29 cellular contexts compared by ENCODE assay signal in genomic region chr19:40550951-40551350, GRCh38.
"Had no signal": no experiment of that assay in that cellular context is flagged by ENCODE, and none has a peak within 500 bp of the region (broad histone marks: within the 10 kb centered on the region; RNA-seq: fewer than 3 reads in every experiment).

No MANE protein-coding gene starts in this region.

- H3K9me3 ChIP-seq: ovary, psoas muscle, right lobe of liver, suprapubic skin, testis, tibial artery, transverse colon, upper lobe of right lung, uterus had no signal

- H3K27ac ChIP-seq: neural progenitor cell, ovary, parathyroid adenoma, psoas muscle, right lobe of liver, sigmoid colon, suprapubic skin, testis, tibial artery, transverse colon, upper lobe of right lung, uterus had no signal

- H3K27me3 ChIP-seq: ovary, right lobe of liver, testis, uterus had no signal

- H3K4me3 ChIP-seq: neural progenitor cell, ovary, psoas muscle, right lobe of liver, sigmoid colon, suprapubic skin, testis, tibial artery, transverse colon, upper lobe of right lung, uterus had no signal

- DNase-seq: natural killer cell; occipital lobe; ovary; psoas muscle; right cardiac atrium; right lobe of liver; sigmoid colon; small intestine; stimulated activated CD4-positive, alpha-beta T cell treated with anti-CD3 and anti-CD28 coated beads, Interleukin-15, amount 100 ng/mL, for 24 hours; stimulated activated CD4-positive, alpha-beta T cell treated with anti-CD3 and anti-CD28 coated beads, Interleukin-2, amount 100 ng/mL, for 24 hours; stimulated activated CD4-positive, alpha-beta T cell treated with anti-CD3 and anti-CD28 coated beads, Interleukin-2, amount 100 ng/mL, for 48 hours; stimulated activated CD4-positive, alpha-beta T cell treated with anti-CD3 and anti-CD28 coated beads, Interleukin-4, amount 100 ng/mL, for 24 hours; stimulated activated CD8-positive, alpha-beta memory T cell treated with anti-CD3 and anti-CD28 coated beads, Interleukin-4, amount 100 ng/mL, for 48 hours; stimulated activated naive CD4-positive, alpha-beta T cell; stimulated activated naive CD8-positive, alpha-beta T cell treated with anti-CD3 and anti-CD28 coated beads, Interleukin-15, amount 100 ng/mL, for 72 hours; stimulated activated naive CD8-positive, alpha-beta T cell treated with anti-CD3 and anti-CD28 coated beads, Interleukin-15, Interleukin-2, amounts not matched to agents 100 U/mL and 50 U/mL, for 24 hours; substantia nigra; testis; tibial artery; transverse colon; upper lobe of right lung; uterus had no signal

- H3K4me1 ChIP-seq: parathyroid adenoma, psoas muscle, right lobe of liver, testis, upper lobe of right lung, uterus had no signal

- H3K36me3 Mint-ChIP-seq: natural killer cell; neural progenitor cell; stimulated activated memory B cell treated with anti-CD40 and anti-IgM and Interleukin-4, amounts not matched to agents 10 μg/mL and 1 μg/mL and 100 μg/mL, for 72 hours; type B pancreatic cell had no signal

- H3K4me3 Mint-ChIP-seq: natural killer cell; nephron; neural progenitor cell; stimulated activated memory B cell treated with anti-CD40 and anti-IgM and Interleukin-4, amounts not matched to agents 10 μg/mL and 1 μg/mL and 100 μg/mL, for 72 hours; stimulated activated naive CD8-positive, alpha-beta T cell treated with anti-CD3 and anti-CD28 coated beads, Interleukin-15, amount 100 ng/mL, for 72 hours; type B pancreatic cell had no signal

- H3K36me3 ChIP-seq: neural progenitor cell, ovary, right lobe of liver, sigmoid colon, suprapubic skin, tibial artery, transverse colon, upper lobe of right lung, uterus had no signal

- ATAC-seq: natural killer cell; psoas muscle; right cardiac atrium; right lobe of liver; stimulated activated memory B cell treated with anti-CD40 and anti-IgM and Interleukin-4, amounts not matched to agents 10 μg/mL and 1 μg/mL and 100 μg/mL, for 72 hours; stimulated activated naive CD8-positive, alpha-beta T cell treated with anti-CD3 and anti-CD28 coated beads, Interleukin-15, amount 100 ng/mL, for 72 hours; stimulated activated naive CD8-positive, alpha-beta T cell treated with anti-CD3 and anti-CD28 coated beads, Interleukin-15, Interleukin-2, amounts not matched to agents 100 U/mL and 50 U/mL, for 24 hours; upper lobe of right lung had no signal

- H3K27ac Mint-ChIP-seq: natural killer cell; nephron; neural progenitor cell; progenitor cell of endocrine pancreas; stimulated activated memory B cell treated with anti-CD40 and anti-IgM and Interleukin-4, amounts not matched to agents 10 μg/mL and 1 μg/mL and 100 μg/mL, for 72 hours; stimulated activated naive CD8-positive, alpha-beta T cell treated with anti-CD3 and anti-CD28 coated beads, Interleukin-15, amount 100 ng/mL, for 72 hours; type B pancreatic cell had no signal

- H3K9ac ChIP-seq: neural progenitor cell, parathyroid adenoma had no signal

- H3K9me3 Mint-ChIP-seq: natural killer cell; stimulated activated memory B cell treated with anti-CD40 and anti-IgM and Interleukin-4, amounts not matched to agents 10 μg/mL and 1 μg/mL and 100 μg/mL, for 72 hours; stimulated activated naive CD8-positive, alpha-beta T cell treated with anti-CD3 and anti-CD28 coated beads, Interleukin-15, amount 100 ng/mL, for 72 hours; type B pancreatic cell had no signal
